Comparison of ENCODE assay signal across 19 cellular contexts in the genomic region with DNA sequence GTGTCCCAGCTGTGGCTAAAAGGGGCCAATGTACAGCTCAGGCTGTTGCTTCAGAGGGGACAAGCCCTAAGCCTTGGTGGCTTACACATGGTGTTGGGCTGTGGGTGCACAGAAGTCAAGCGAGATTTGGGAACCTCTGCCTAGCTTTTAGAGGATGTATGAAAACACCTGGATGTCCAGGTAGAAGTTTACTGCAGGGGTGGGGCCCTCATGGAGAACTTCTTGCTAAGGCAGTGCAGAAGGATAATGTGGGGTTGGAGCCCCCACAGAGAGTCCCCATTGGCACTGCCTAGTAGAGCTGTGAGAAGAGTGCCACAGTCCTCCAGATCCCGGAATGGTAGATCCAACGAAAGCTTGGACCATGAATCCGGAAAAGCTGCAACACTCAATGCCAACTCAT. TPM values are rescaled to one million over a fixed set of nuclear protein-coding genes. Genes with fewer than 3 reads are reported as not detected.
DNase-seq lines count a peak whose midpoint lies in the region; ATAC-seq and TF ChIP-seq lines count a peak whose summit lies in the region.
"Had no signal": no experiment of that assay in that cellular context is flagged by ENCODE, and none has a peak within 500 bp of the region (broad histone marks: within the 10 kb centered on the region; RNA-seq: fewer than 3 reads in every experiment).

No MANE protein-coding gene starts in this region.

- H3K4me1 Mint-ChIP-seq in endothelial cell (ENCODE audit: unreplicated experiment) = no peaks in the 10 kb centered on the region
- H3K4me1 Mint-ChIP-seq in activated CD4-positive, alpha-beta T cell treated with anti-CD3 and anti-CD28 coated beads, Interleukin-2, amount 10 ng/mL, durations not matched to agents 24 days and 14 days = peaks cover 10% of the 10 kb centered on the region

- TF ChIP-seq POLR2A in tibial nerve (IDR thresholded peaks at IDR 0.05) = no peak

- H3K4me3 Mint-ChIP-seq in endothelial cell (ENCODE audit: unreplicated experiment) = peak overlapping the region; percentile 82
- H3K4me3 Mint-ChIP-seq in activated CD4-positive, alpha-beta T cell treated with anti-CD3 and anti-CD28 coated beads, Interleukin-2, amount 10 ng/mL, durations not matched to agents 24 days and 14 days = no peak overlapping the region
- H3K4me3 Mint-ChIP-seq: B cell; CD4-positive, alpha-beta memory T cell had no signal

- no peak for TF ChIP-seq EP300 in tibial nerve (IDR thresholded peaks at IDR 0.05)

- peaks cover 84% of the 10 kb centered on the region for H3K36me3 ChIP-seq in OCI-LY7 (ENCODE audit: insufficient read depth, low read length)
- H3K36me3 ChIP-seq in tibial nerve = peaks cover 3 to 89% (median 15%) of the 10 kb centered on the region in 3 donors

- DNase-seq in DMS53 (lab: John Stamatoyannopoulos, UW) (peak; percentile 3), DMS53 treated with DMSO at 0.1 percent for 48 hours (lab: John Stamatoyannopoulos, UW; ENCODE audit: unreplicated experiment) (no peak), OCI-LY7 (ENCODE audit: low spot score) (peak; percentile 38), endothelial cell (ENCODE audit: low spot score) (no peak), DMS153 treated with DMSO at 0.1 percent for 48 hours (lab: John Stamatoyannopoulos, UW; ENCODE audit: unreplicated experiment) (no peak), tibial nerve (ENCODE audit: low spot score in 2 of 2) (no peak)
- DNase-seq in activated CD4-positive, alpha-beta T cell treated with anti-CD3 and anti-CD28 coated beads, Interleukin-2, amount 10 ng/mL, durations not matched to agents 24 days and 14 days = no peak
- DNase-seq: C1 segment of cervical spinal cord; Calu3; CD4-positive, alpha-beta memory T cell; COR-L47; DMS79 treated with DMSO at 0.1 percent for 48 hours; GF-D8; GM23248; H7; HCEC 1CT had no signal

- no peaks in the 10 kb centered on the region for H4K20me1 ChIP-seq in OCI-LY7 (ENCODE audit: insufficient read depth, low read length)

- no peak overlapping the region for H3K4me3 ChIP-seq in OCI-LY7 (ENCODE audit: low read depth, low read length, poor library complexity, severe bottlenecking)
- H3K4me3 ChIP-seq in tibial nerve = no peak overlapping the region
- H3K4me3 ChIP-seq: GM23248 had no signal

- peaks cover 69% of the 10 kb centered on the region for H3K36me3 Mint-ChIP-seq in endothelial cell (ENCODE audit: low read depth, unreplicated experiment)
- peaks cover 81% of the 10 kb centered on the region for H3K36me3 Mint-ChIP-seq in activated CD4-positive, alpha-beta T cell treated with anti-CD3 and anti-CD28 coated beads, Interleukin-2, amount 10 ng/mL, durations not matched to agents 24 days and 14 days (ENCODE audit: low read depth)

- no peak overlapping the region for H3K27ac ChIP-seq in OCI-LY7 (ENCODE audit: low read depth, low read length, poor library complexity, severe bottlenecking)
- no peak overlapping the region for H3K27ac ChIP-seq in tibial nerve
- H3K27ac ChIP-seq: 22Rv1, GM23248 had no signal

- intact Hi-C loops in OCI-LY7 (cut with micrococcal nuclease; ENCODE audit: unreplicated experiment) = no loop called here
- intact Hi-C loops in activated CD4-positive, alpha-beta T cell treated with anti-CD3 and anti-CD28 coated beads, Interleukin-2, amount 10 ng/mL, durations not matched to agents 24 days and 14 days (cut with micrococcal nuclease) = no loop called here

- TF ChIP-seq CTCF in OCI-LY7 (conservative IDR thresholded peaks at IDR 0.05; ENCODE audit: low read length) (no peak), endothelial cell (IDR thresholded peaks at IDR 0.05; ENCODE audit: unreplicated experiment) (no peak), tibial nerve (IDR thresholded peaks at IDR 0.05) (no peak)

- H3K9me3 ChIP-seq in OCI-LY7 (ENCODE audit: low read length) = peaks cover 28% of the 10 kb centered on the region
- H3K9me3 ChIP-seq in tibial nerve = peaks cover 0 to 9% (median 0%) of the 10 kb centered on the region in 4 donors

- no peak overlapping the region for H3K27ac Mint-ChIP-seq in endothelial cell (ENCODE audit: unreplicated experiment)
- no peak overlapping the region for H3K27ac Mint-ChIP-seq in activated CD4-positive, alpha-beta T cell treated with anti-CD3 and anti-CD28 coated beads, Interleukin-2, amount 10 ng/mL, durations not matched to agents 24 days and 14 days
- H3K27ac Mint-ChIP-seq: B cell; CD4-positive, alpha-beta memory T cell had no signal

- H3K4me1 ChIP-seq in OCI-LY7 (ENCODE audit: insufficient read depth, low read length, poor library complexity, severe bottlenecking) (no peaks in the 10 kb centered on the region), tibial nerve (no peaks in the 10 kb centered on the region)

- POLR2A ChIA-PET in OCI-LY7 (lab: Charles Lee) = no interaction called here

- BruUV-seq in OCI-LY7 (replicated peaks; lab: Mats Ljungman, UMichigan) = no TSS peak

- no peaks in the 10 kb centered on the region for H3K27me3 ChIP-seq in tibial nerve

- no peak for ATAC-seq in esophagus mucosa

- H3K9me2 ChIP-seq in OCI-LY7 (ENCODE audit: insufficient read depth, low read length) = no peaks in the 10 kb centered on the region

- no peaks in the 10 kb centered on the region for H3K79me2 ChIP-seq in OCI-LY7 (ENCODE audit: insufficient read depth, low read depth, low read length)

- CTCF ChIA-PET in OCI-LY7 (lab: Charles Lee; ENCODE audit: unreplicated experiment) = no interaction called here

- H3K4me2 ChIP-seq in OCI-LY7 (ENCODE audit: low read length) = no peak overlapping the region

- no peaks in the 10 kb centered on the region for H3K27me3 Mint-ChIP-seq in endothelial cell (ENCODE audit: unreplicated experiment)
- H3K27me3 Mint-ChIP-seq in activated CD4-positive, alpha-beta T cell treated with anti-CD3 and anti-CD28 coated beads, Interleukin-2, amount 10 ng/mL, durations not matched to agents 24 days and 14 days = no peaks in the 10 kb centered on the region
- H3K27me3 Mint-ChIP-seq: B cell; CD4-positive, alpha-beta memory T cell had no signal

- H2AFZ ChIP-seq in OCI-LY7 (ENCODE audit: low read length) = no peak overlapping the region
- H2AFZ ChIP-seq: GM23248 had no signal

- WGBS in tibial nerve, 2 donors = 97 to 98% methylated on average over 4 of the region's 4 CpGs

- H3K9me3 Mint-ChIP-seq in endothelial cell (ENCODE audit: unreplicated experiment) = peaks cover 6% of the 10 kb centered on the region
- peaks cover 18% of the 10 kb centered on the region for H3K9me3 Mint-ChIP-seq in activated CD4-positive, alpha-beta T cell treated with anti-CD3 and anti-CD28 coated beads, Interleukin-2, amount 10 ng/mL, durations not matched to agents 24 days and 14 days

RNA-seq across cellular contexts. Expression of gene UBA6, which starts 40.5 kb away (rescaled TPM):
- 40.6 and 49.3 TPM in 2 replicates for total RNA-seq in OCI-LY7 (2014; rRNA removed; shearing (Covaris generic))
- total RNA-seq in OCI-LY7 (2022) (92.4 and 92.7 TPM in 2 replicates), endothelial cell (ENCODE audit: unreplicated experiment) (79.5 TPM), tibial nerve (10 to 100 TPM; 22.9 to 51.5 (median 36.9) TPM), esophagus mucosa (55.9 TPM)
- 78.2 and 85.4 TPM in 2 replicates for total RNA-seq in activated CD4-positive, alpha-beta T cell treated with anti-CD3 and anti-CD28 coated beads, Interleukin-2, amount 10 ng/mL, durations not matched to agents 24 days and 14 days

Comparison
In these comparisons a context has a peak if more than half of its experiments do, and no peak if none do; other contexts are left out.
1. DNase-seq: peak in DMS53 (single experiment) and OCI-LY7 (single experiment); none in DMS53 treated with DMSO at 0.1 percent for 48 hours (single experiment), endothelial cell (single experiment), DMS153 treated with DMSO at 0.1 percent for 48 hours (single experiment), activated CD4-positive, alpha-beta T cell treated with anti-CD3 and anti-CD28 coated beads, Interleukin-2, amount 10 ng/mL, durations not matched to agents 24 days and 14 days (single experiment) and tibial nerve (0 of 2).